ENCODE assay signal across 7 cellular contexts in genomic region chr20:34425032-34425690, GRCh38.
DNase-seq lines count a peak whose midpoint lies in the region; ATAC-seq, FAIRE-seq and TF ChIP-seq lines count a peak whose summit lies in the region.
"Not testable (repeated sequence)": the region's sequence is repeated elsewhere in the genome, so short reads cannot be mapped to it uniquely, and the experiment has no call there.

No MANE protein-coding gene starts in this region.

- not testable (repeated sequence) for TF ChIP-seq POLR2A in HepG2 (IDR thresholded peaks at IDR 0.05; ENCODE audit: insufficient read depth in 1 of 2, low read depth in 2 of 2, low read length in 2 of 2); testis (IDR thresholded peaks at IDR 0.05)

- not testable (repeated sequence) for H3K9me3 Mint-ChIP-seq in neural progenitor cell

- not testable (repeated sequence) for H3K4me3 ChIP-seq in HepG2 (replicated peaks in 1 of 3; ENCODE audit: insufficient read depth in 1 of 3, low read depth in 2 of 3, low read length in 3 of 3); neural progenitor cell; testis

- H3F3A ChIP-seq in neural progenitor cell (ENCODE audit: low read depth): not testable (repeated sequence)

- not testable (repeated sequence) for H3K4me2 ChIP-seq in HepG2 (ENCODE audit: low read depth, low read length); neural progenitor cell

- FAIRE-seq in HepG2 (lab: Jason Lieb, UNC): not testable (repeated sequence)

- not testable (repeated sequence) for H3K4me1 Mint-ChIP-seq in neural progenitor cell

- peak overlapping the region; percentile 76 for H3K27ac Mint-ChIP-seq in neural progenitor cell

- H4K20me1 ChIP-seq in HepG2 (ENCODE audit: insufficient read depth, low read length); neural progenitor cell (ENCODE audit: low read depth): not testable (repeated sequence)

- BruUV-seq in HepG2 (replicated peaks; lab: Mats Ljungman, UMichigan): not testable (repeated sequence)

- peaks cover 36% of the 10 kb centered on the region for H3K4me1 ChIP-seq in HepG2 (ENCODE audit: insufficient read depth, low read length)
- H3K4me1 ChIP-seq in neural progenitor cell, testis: not testable (repeated sequence)

- H3K27ac ChIP-seq in VCaP: peak overlapping the region; percentile 40
- peak overlapping the region; percentile 57 for H3K27ac ChIP-seq in cingulate gyrus (ENCODE audit: low read depth, low read length)
- not testable (repeated sequence) for H3K27ac ChIP-seq in HepG2 (ENCODE audit: extremely low read length, insufficient read depth, low read length); neural progenitor cell; testis

- H3K27me3 Mint-ChIP-seq in neural progenitor cell (ENCODE audit: insufficient read depth, low read depth): not testable (repeated sequence)

- not testable (repeated sequence) for H3K9me3 ChIP-seq in HepG2 (ENCODE audit: low read length); neural progenitor cell (ENCODE audit: low read depth); testis

- not testable (repeated sequence) for H2AFZ ChIP-seq in HepG2 (ENCODE audit: low read length); neural progenitor cell (replicated peaks)

- CTCF ChIA-PET in HepG2 (lab: Yijun Ruan, JAX; ENCODE audit: low intra/inter-chr PET ratio, low total read pairs): not testable (repeated sequence)

- 86% methylated on average over 11 of the region's 11 CpGs for WGBS in HepG2 (ENCODE audit: low lambda C conversion rate)
- 57 to 59% methylated on average over 9 to 11 of the region's 11 CpGs for WGBS in testis, 2 donors

- TF ChIP-seq CTCF in VCaP (conservative IDR thresholded peaks at IDR 0.05); HepG2 (CRISPR knock-in tag; IDR thresholded peaks at IDR 0.05); neural progenitor cell (IDR thresholded peaks at IDR 0.05); testis (IDR thresholded peaks at IDR 0.05): not testable (repeated sequence)

- not testable (repeated sequence) for H3K27me3 ChIP-seq in HepG2 (ENCODE audit: control insufficient read depth in 1 of 2, insufficient read depth in 2 of 2, low read length in 2 of 2); neural progenitor cell; testis

- H3K79me2 ChIP-seq in HepG2 (ENCODE audit: insufficient read depth, low read length); neural progenitor cell (ENCODE audit: low read depth): not testable (repeated sequence)

- POLR2A ChIA-PET in HepG2 (lab: Yijun Ruan, JAX): not testable (repeated sequence)

- not testable (repeated sequence) for H3K9ac ChIP-seq in HepG2 (ENCODE audit: insufficient read depth, low read depth, low read length); neural progenitor cell

- peaks cover 26 to 73% of the 10 kb centered on the region in 2 experiments for H3K36me3 ChIP-seq in HepG2 (replicated peaks in 1 of 2; ENCODE audit: control insufficient read depth in 1 of 2, insufficient read depth in 2 of 2, low read length in 2 of 2)
- H3K36me3 ChIP-seq in neural progenitor cell; testis (ENCODE audit: low read depth, missing control alignments): not testable (repeated sequence)

- DNase-seq in amniotic epithelial cell (ENCODE audit: low read depth): peak; percentile 89
- peak; percentile 29 for DNase-seq in left cardiac atrium
- DNase-seq in HepG2 (ENCODE audit: low spot score); neural progenitor cell (ENCODE audit: low spot score): not testable (repeated sequence)
- peak; percentile 66 for DNase-seq in testis

- ATAC-seq in left cardiac atrium (peak in 1 of 2 donors; percentile 29), HepG2 (peak; percentile 44; the same call in 2 of the 3 replicates)

- in situ Hi-C loops in HepG2 (cut with HindIII; ENCODE audit: extremely low pct_ligation_motif_present, low pct_unique_long_range_greater_than_20kb): not testable (repeated sequence)

- TF ChIP-seq RAD21 in HepG2 (CRISPR knock-in tag; IDR thresholded peaks at IDR 0.05): not testable (repeated sequence)

- not testable (repeated sequence) for H3K4me3 Mint-ChIP-seq in neural progenitor cell

- intact Hi-C loops in left cardiac atrium (cut with DNase I); HepG2 (cut with micrococcal nuclease; ENCODE audit: unreplicated experiment); testis (cut with DNase I; ENCODE audit: low total_unique reads): not testable (repeated sequence)

- peaks cover 40% of the 10 kb centered on the region for H3K36me3 Mint-ChIP-seq in neural progenitor cell

- TF ChIP-seq EP300 in HepG2 (IDR thresholded peaks at IDR 0.05; ENCODE audit: low read depth in 2 of 2, low read length in 2 of 2); HepG2 (CRISPR knock-in tag; IDR thresholded peaks at IDR 0.05; ENCODE audit: borderline replicate concordance): not testable (repeated sequence)

TF ChIP-seq in HepG2, 621 proteins besides CTCF, POLR2A, EP300 and RAD21 (continues in another document):
- TF ChIP-seq GATAD2A (CRISPR knock-in tag; IDR thresholded peaks at IDR 0.05): peak; percentile 45; the same call in 1 of the 2 replicates
- TF ChIP-seq ZNF781 (CRISPR knock-in tag; IDR thresholded peaks at IDR 0.05; ENCODE audit: borderline replicate concordance, not compliant biosample characterization): peak; percentile 69
- 0 out of 2 replicates have a peak, but pooled peaks have one; percentile 53 for TF ChIP-seq ZNF280D (CRISPR knock-in tag; IDR thresholded peaks at IDR 0.05)
- TF ChIP-seq HIC2 (CRISPR knock-in tag; IDR thresholded peaks at IDR 0.05; ENCODE audit: low read depth): 0 out of 2 replicates have a peak, but pooled peaks have one; percentile 24
- TF ChIP-seq ZBTB38 (CRISPR knock-in tag; IDR thresholded peaks at IDR 0.05): peak; percentile 65; the same call in 1 of the 2 replicates
- TF ChIP-seq SAP130 (CRISPR knock-in tag; IDR thresholded peaks at IDR 0.05; ENCODE audit: low read depth): 0 out of 2 replicates have a peak, but pooled peaks have one; percentile 38
- peak; percentile 90 for TF ChIP-seq PITX1 (CRISPR knock-in tag; IDR thresholded peaks at IDR 0.05)
- TF ChIP-seq ZNF331 (CRISPR knock-in tag; IDR thresholded peaks at IDR 0.05): 0 out of 2 replicates have a peak, but pooled peaks have one; percentile 33
- 0 out of 2 replicates have a peak, but pooled peaks have one; percentile 39 for TF ChIP-seq ZNF713 (CRISPR knock-in tag; IDR thresholded peaks at IDR 0.05)
